In the genomic region with DNA sequence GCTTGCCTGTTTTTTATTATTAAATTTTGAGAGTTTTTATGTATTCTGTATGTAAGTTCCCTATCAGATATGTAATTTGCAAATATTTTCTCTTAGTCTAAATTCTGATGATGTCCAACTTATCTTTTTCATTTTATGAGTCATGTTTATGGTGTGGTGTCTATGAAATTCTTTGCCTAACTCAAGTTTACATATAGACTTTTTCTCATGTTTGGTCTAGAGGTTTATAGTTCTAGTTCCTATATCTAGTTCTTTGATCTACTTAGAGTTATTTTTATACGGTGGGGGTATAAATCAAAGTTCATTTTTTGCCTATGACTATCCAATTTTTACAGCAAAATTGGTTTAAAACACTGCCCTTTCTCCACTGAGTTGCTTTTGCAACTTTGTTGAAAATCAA, we compare ENCODE assay signal across 34 cellular contexts.
"Had no signal": no experiment of that assay in that cellular context is flagged by ENCODE, and none has a peak within 500 bp of the region (broad histone marks: within the 10 kb centered on the region; RNA-seq: fewer than 3 reads in every experiment).

No MANE protein-coding gene starts in this region.

- H3K36me3 ChIP-seq: adrenal gland, breast epithelium, cardiac muscle cell, esophagus muscularis mucosa, WERI-Rb-1 had no signal

- ATAC-seq: activated CD4-positive, CD25-positive, alpha-beta regulatory T cell treated with anti-CD3 and anti-CD28 coated beads, Interleukin-2, amount 50 U/mL, for 24 hours; activated CD8-positive, alpha-beta T cell treated with anti-CD3 and anti-CD28 coated beads for 36 hours; activated naive CD8-positive, alpha-beta T cell treated with anti-CD3 and anti-CD28 coated beads, Interleukin-2, amount 50 U/mL, for 24 hours; activated T-cell treated with anti-CD3 and anti-CD28 coated beads, Interleukin-2, amount 50 U/mL, for 4 hours; activated T-helper 17 cell treated with anti-CD3 and anti-CD28 coated beads, Interleukin-2, amount 50 U/mL, for 72 hours; effector memory CD8-positive, alpha-beta T cell; T-helper 17 cell had no signal

- DNase-seq: activated B cell treated with CpG ODN at 0.5 μM for 24 hours; activated CD4-positive, alpha-beta T cell treated with anti-CD3 and anti-CD28 coated beads for 48 hours; activated CD4-positive, alpha-beta T cell treated with anti-CD3 and anti-CD28 coated beads, Interleukin-2, amount 50 U/mL, for 1 hour; activated CD4-positive, alpha-beta T cell treated with anti-CD3 and anti-CD28 coated beads, Interleukin-2, amount 50 U/mL, for 48 hours; activated CD8-positive, alpha-beta memory T cell treated with anti-CD3 and anti-CD28 coated beads for 24 hours; activated CD8-positive, alpha-beta T cell treated with anti-CD3 and anti-CD28 coated beads for 36 hours; activated effector memory CD4-positive, alpha-beta T cell treated with Interleukin-2 at 50 U/mL for 16 hours; activated gamma-delta T cell treated with Interleukin-2 at 50 U/mL for 16 hours; activated naive CD4-positive, alpha-beta T cell treated with Interleukin-2 at 50 U/mL for 16 hours; activated naive CD8-positive, alpha-beta T cell treated with anti-CD3 and anti-CD28 coated beads for 36 hours; activated naive CD8-positive, alpha-beta T cell treated with anti-CD3 and anti-CD28 coated beads, Interleukin-2, amount 50 U/mL, for 24 hours; activated T-cell treated with anti-CD3 and anti-CD28 coated beads, Interleukin-2, amount 50 U/mL, for 4 hours; adrenal gland; amygdala; aorta; central memory CD4-positive, alpha-beta T cell; cerebellar nuclear complex; cortex of kidney; dermis blood vessel endothelial cell; effector CD4-positive, alpha-beta T cell; effector memory CD8-positive, alpha-beta T cell; erythroblast; foreskin fibroblast; head of caudate nucleus; T-helper 1 cell; T-helper 17 cell; T1000; WERI-Rb-1 had no signal

- H3K9me3 ChIP-seq: adrenal gland, esophagus muscularis mucosa had no signal

- FAIRE-seq: frontal cortex had no signal

- H3K27ac ChIP-seq: adrenal gland, breast epithelium, cardiac muscle cell, esophagus muscularis mucosa, WERI-Rb-1 had no signal

- H3K27me3 ChIP-seq: adrenal gland, breast epithelium, cardiac muscle cell, esophagus muscularis mucosa had no signal

- H3K4me1 ChIP-seq: breast epithelium had no signal

- H3K4me3 ChIP-seq: adrenal gland, breast epithelium, cardiac muscle cell, esophagus muscularis mucosa had no signal
